Comparison of ENCODE assay signal across 15 cellular contexts in genomic region chr13:91238036-91238435, GRCh38.
"Had no signal": no experiment of that assay in that cellular context is flagged by ENCODE, and none has a peak within 500 bp of the region (broad histone marks: within the 10 kb centered on the region; RNA-seq: fewer than 3 reads in every experiment).

No MANE protein-coding gene starts in this region.

- DNase-seq: activated CD4-positive, alpha-beta T cell treated with anti-CD3 and anti-CD28 coated beads for 36 hours; activated CD8-positive, alpha-beta memory T cell treated with anti-CD3 and anti-CD28 coated beads, Interleukin-2, amount 50 U/mL, for 4 hours; activated CD8-positive, alpha-beta T cell treated with anti-CD3 and anti-CD28 coated beads for 36 hours; activated naive CD4-positive, alpha-beta T cell; aorta; esophagus squamous epithelium; foreskin fibroblast; left colon; mucosa of descending colon; naive thymus-derived CD8-positive, alpha-beta T cell; stomach; WERI-Rb-1 had no signal

- H3K36me3 ChIP-seq: esophagus squamous epithelium, right atrium auricular region, stomach, thoracic aorta, WERI-Rb-1 had no signal

- H3K27me3 ChIP-seq: esophagus squamous epithelium, right atrium auricular region, stomach had no signal

- H3K9me3 ChIP-seq: esophagus squamous epithelium, mucosa of descending colon, right atrium auricular region, stomach, thoracic aorta had no signal

- H3K27ac ChIP-seq: esophagus squamous epithelium, right atrium auricular region, skin epidermis, stomach, thoracic aorta, WERI-Rb-1 had no signal

- ATAC-seq: activated CD4-positive, alpha-beta T cell treated with anti-CD3 and anti-CD28 coated beads for 36 hours; activated CD8-positive, alpha-beta T cell treated with anti-CD3 and anti-CD28 coated beads for 36 hours; left colon; mucosa of descending colon; naive thymus-derived CD8-positive, alpha-beta T cell had no signal

- H3K4me3 ChIP-seq: esophagus squamous epithelium, mucosa of descending colon, right atrium auricular region, skin epidermis, stomach, thoracic aorta had no signal

- H3K4me1 ChIP-seq: esophagus squamous epithelium, right atrium auricular region, stomach had no signal
